Comparison of ENCODE assay signal across 16 cellular contexts in genomic region chr19:18604820-18605159, GRCh38. TPM values are rescaled to one million over a fixed set of nuclear protein-coding genes. Genes with fewer than 3 reads are reported as not detected.
DNase-seq lines count a peak whose midpoint lies in the region; ATAC-seq and TF ChIP-seq lines count a peak whose summit lies in the region.
"Had no signal": no experiment of that assay in that cellular context is flagged by ENCODE, and none has a peak within 500 bp of the region (broad histone marks: within the 10 kb centered on the region; RNA-seq: fewer than 3 reads in every experiment).

No MANE protein-coding gene starts in this region.

- no peak overlapping the region for H2BK15ac ChIP-seq in neuronal stem cell (ENCODE audit: low read length)

- no peak overlapping the region for H2BK120ac ChIP-seq in neuronal stem cell (ENCODE audit: low read depth, low read length)

- H3K4me2 ChIP-seq in neuronal stem cell (ENCODE audit: insufficient read depth, low read length, poor library complexity, severe bottlenecking): no peak overlapping the region

- no peak overlapping the region for H3K23ac ChIP-seq in neuronal stem cell (ENCODE audit: low read depth, low read length, poor library complexity)

- H3K14ac ChIP-seq in neuronal stem cell (ENCODE audit: low read length): no peak overlapping the region

- no peak overlapping the region for H2BK12ac ChIP-seq in neuronal stem cell (ENCODE audit: low read length)

- no CpG with 5 or more reads among the region's 10 CpGs for WGBS in neuronal stem cell (ENCODE audit: extremely low coverage in 2 of 2, insufficient read length in 2 of 2, insufficient replicate concordance in 1 of 2), 2 donors

- no peaks in the 10 kb centered on the region for H3K9me3 Mint-ChIP-seq in brain
- H3K9me3 Mint-ChIP-seq: activated naive CD8-positive, alpha-beta T cell treated with anti-CD3 and anti-CD28 coated beads, Interleukin-2, amount 50 U/mL, for 24 hours; CD4-positive, alpha-beta T cell; mesothelial cell of epicardium; neural crest cell had no signal

- DNase-seq in GM20000 (ENCODE audit: low spot score): peak; percentile 42
- DNase-seq in neuronal stem cell (ENCODE audit: low spot score): no peak
- no peak for DNase-seq in lower lobe of right lung
- no peak for DNase-seq in glomerular visceral epithelial cell (ENCODE audit: extremely low spot score)
- no peak for DNase-seq in activated CD8-positive, alpha-beta memory T cell treated with anti-CD3 and anti-CD28 coated beads for 24 hours
- DNase-seq: activated CD4-positive, alpha-beta T cell treated with anti-CD3 and anti-CD28 coated beads for 4 hours; activated naive CD8-positive, alpha-beta T cell treated with anti-CD3 and anti-CD28 coated beads, Interleukin-2, amount 50 U/mL, for 24 hours; CD4-positive, alpha-beta T cell; DMS153; MG63; NCI-H1436 treated with DMSO at 0.1 percent for 48 hours; NCI-H526 treated with DMSO at 0.1 percent for 48 hours had no signal

- H3K9me3 ChIP-seq in neuronal stem cell (replicated peaks in 1 of 2; ENCODE audit: control insufficient read depth in 2 of 2, insufficient read depth in 1 of 2, low read depth in 1 of 2, low read length in 2 of 2) (no peaks in the 10 kb centered on the region), lower lobe of right lung (no peaks in the 10 kb centered on the region)
- H3K9me3 ChIP-seq: MG63 had no signal

- peaks cover 85% of the 10 kb centered on the region for H3K27me3 Mint-ChIP-seq in brain

- no peaks in the 10 kb centered on the region for H3K36me3 Mint-ChIP-seq in brain
- H3K36me3 Mint-ChIP-seq: mesothelial cell of epicardium had no signal

- H3K27me3 ChIP-seq in neuronal stem cell (ENCODE audit: control insufficient read depth in 3 of 3, insufficient read depth in 3 of 3, low read depth in 1 of 3, low read length in 3 of 3) (peaks cover 43 to 87% (median 81%) of the 10 kb centered on the region in 3 experiments), lower lobe of right lung (ENCODE audit: low read depth) (peaks cover 79% of the 10 kb centered on the region)

- H3K4me3 Mint-ChIP-seq in brain: peak overlapping the region in 4 of 5 experiments; percentile 20 to 80 (median 60)
- H3K4me3 Mint-ChIP-seq: CD4-positive, alpha-beta T cell had no signal

- H2AK5ac ChIP-seq in neuronal stem cell (ENCODE audit: low read depth, low read length): peak overlapping the region; percentile 81

- H3K27ac ChIP-seq in neuronal stem cell (replicated peaks; ENCODE audit: low read length): no peak overlapping the region
- no peak overlapping the region for H3K27ac ChIP-seq in lower lobe of right lung

- H3K4me3 ChIP-seq in neuronal stem cell (ENCODE audit: low read length in 2 of 2) (no peak overlapping the region), lower lobe of right lung (no peak overlapping the region)
- H3K4me3 ChIP-seq: MG63 had no signal

- H3K18ac ChIP-seq in neuronal stem cell (ENCODE audit: low read length): no peak overlapping the region

- H2AFZ ChIP-seq in neuronal stem cell (ENCODE audit: low read length): no peak overlapping the region

- no peak overlapping the region for H3K9ac ChIP-seq in neuronal stem cell (ENCODE audit: low read depth, low read length, poor library complexity)

- no peak overlapping the region for H4K8ac ChIP-seq in neuronal stem cell (ENCODE audit: low read depth, low read length)

- H3K4me1 ChIP-seq in neuronal stem cell (ENCODE audit: control insufficient read depth in 2 of 2, insufficient read depth in 1 of 2, low read depth in 1 of 2, low read length in 2 of 2): peaks cover 14 to 25% of the 10 kb centered on the region in 2 donors
- peaks cover 26% of the 10 kb centered on the region for H3K4me1 ChIP-seq in lower lobe of right lung

- no peaks in the 10 kb centered on the region for H3K36me3 ChIP-seq in neuronal stem cell (replicated peaks in 1 of 2; ENCODE audit: control insufficient read depth in 2 of 2, insufficient read depth in 2 of 2, low read length in 2 of 2)
- no peaks in the 10 kb centered on the region for H3K36me3 ChIP-seq in lower lobe of right lung
- H3K36me3 ChIP-seq: MG63 had no signal

- intact Hi-C loops in lower lobe of right lung (cut with DNase I): no loop called here

- H3K4ac ChIP-seq in neuronal stem cell (ENCODE audit: low read length): no peak overlapping the region

- no peak for ATAC-seq in lower lobe of right lung
- ATAC-seq: activated naive CD8-positive, alpha-beta T cell treated with anti-CD3 and anti-CD28 coated beads, Interleukin-2, amount 50 U/mL, for 24 hours had no signal

- no peak overlapping the region for H3K27ac Mint-ChIP-seq in brain
- H3K27ac Mint-ChIP-seq: activated naive CD8-positive, alpha-beta T cell treated with anti-CD3 and anti-CD28 coated beads, Interleukin-2, amount 50 U/mL, for 24 hours; CD4-positive, alpha-beta T cell; mesothelial cell of epicardium had no signal

- no peaks in the 10 kb centered on the region for H3K79me1 ChIP-seq in neuronal stem cell (ENCODE audit: low read depth, low read length)

- H2BK5ac ChIP-seq in neuronal stem cell (ENCODE audit: low read length): no peak overlapping the region

- TF ChIP-seq CTCF in GM20000 (IDR thresholded peaks at IDR 0.05; ENCODE audit: extremely low read depth, missing control alignments): no peak
- no peak for TF ChIP-seq CTCF in brain (conservative IDR thresholded peaks at IDR 0.05)
- no peak for TF ChIP-seq CTCF in lower lobe of right lung (IDR thresholded peaks at IDR 0.05)

- H4K91ac ChIP-seq in neuronal stem cell (ENCODE audit: low read depth, low read length, poor library complexity): no peak overlapping the region

- peaks cover 30% of the 10 kb centered on the region for H3K4me1 Mint-ChIP-seq in brain

RNA-seq across cellular contexts. Expression of gene CRLF1, which starts 1.8 kb away (rescaled TPM):
- 22.2 TPM for polyA plus RNA-seq in brain (ENCODE audit: insufficient read depth, low read depth, low replicate concordance)
- 0.24 TPM for polyA plus RNA-seq in neuronal stem cell (2013, experiment 1 of 2)
- 0.33 TPM for polyA plus RNA-seq in neuronal stem cell (2013, experiment 2 of 2)
- 19.9 TPM for total RNA-seq in lower lobe of right lung
- total RNA-seq: CD4-positive, alpha-beta T cell; pulmonary artery endothelial cell had no signal

RNA-seq across cellular contexts. Expression of gene TMEM59L, which starts 7.9 kb away (rescaled TPM):
- polyA plus RNA-seq in brain (ENCODE audit: insufficient read depth, low read depth, low replicate concordance): 124 TPM
- 7.1 TPM for polyA plus RNA-seq in neuronal stem cell (2013, experiment 1 of 2)
- polyA plus RNA-seq in neuronal stem cell (2013, experiment 2 of 2): 6.4 TPM
- total RNA-seq in lower lobe of right lung: 1.1 TPM

RNA-seq across cellular contexts. Expression of gene REX1BD, which starts 16.2 kb away (rescaled TPM):
- 32.9 TPM for polyA plus RNA-seq in brain (ENCODE audit: insufficient read depth, low read depth, low replicate concordance)
- 85.7 TPM for polyA plus RNA-seq in neuronal stem cell (2013, experiment 1 of 2)
- 81.2 TPM for polyA plus RNA-seq in neuronal stem cell (2013, experiment 2 of 2)
- 60.4 TPM for total RNA-seq in lower lobe of right lung

RNA-seq across cellular contexts. Expression of gene KLHL26, which starts 32.0 kb away (rescaled TPM):
- polyA plus RNA-seq in brain (ENCODE audit: insufficient read depth, low read depth, low replicate concordance): 10.9 TPM
- polyA plus RNA-seq in neuronal stem cell (2013, experiment 1 of 2): 3.8 TPM
- 4.4 TPM for polyA plus RNA-seq in neuronal stem cell (2013, experiment 2 of 2)
- 14.5 TPM for total RNA-seq in lower lobe of right lung

RNA-seq across cellular contexts. Expression of gene UBA52, which starts 33.1 kb away (rescaled TPM):
- 1,684 TPM for polyA plus RNA-seq in brain (ENCODE audit: insufficient read depth, low read depth, low replicate concordance)
- polyA plus RNA-seq in neuronal stem cell (2013, experiment 1 of 2): 1,321 TPM
- polyA plus RNA-seq in neuronal stem cell (2013, experiment 2 of 2): 1,289 TPM
- total RNA-seq in lower lobe of right lung: 884 TPM
